14 cellular contexts compared by ENCODE assay signal in genomic region chr6:14455442-14455841, GRCh38.
"Had no signal": no experiment of that assay in that cellular context is flagged by ENCODE, and none has a peak within 500 bp of the region (broad histone marks: within the 10 kb centered on the region; RNA-seq: fewer than 3 reads in every experiment).

No MANE protein-coding gene starts in this region.

- H3K27ac Mint-ChIP-seq: nephron progenitor cell had no signal

- H3K36me3 ChIP-seq: spleen, stomach, tibial artery, uterus had no signal

- H3K9me3 Mint-ChIP-seq: nephron progenitor cell had no signal

- DNase-seq: activated CD4-positive, CD25-positive, alpha-beta regulatory T cell treated with anti-CD3 and anti-CD28 coated beads, Interleukin-2, amount 50 U/mL, for 72 hours; activated naive CD4-positive, alpha-beta T cell; central memory CD4-positive, alpha-beta T cell; effector memory CD4-positive, alpha-beta T cell; kidney; nephron progenitor cell; psoas muscle; spleen; stomach; tibial artery; uterus had no signal

- H3K27me3 ChIP-seq: hepatocyte, spleen, stomach, tibial artery, uterus had no signal

- H3K4me3 Mint-ChIP-seq: nephron progenitor cell had no signal

- H3K9me3 ChIP-seq: psoas muscle, spleen, stomach, tibial artery, uterus had no signal

- ATAC-seq: psoas muscle, sciatic nerve had no signal

- H3K4me1 ChIP-seq: psoas muscle, uterus had no signal

- H3K4me2 ChIP-seq: hepatocyte had no signal

- H3K27ac ChIP-seq: epithelial cell of prostate, hepatocyte, psoas muscle, spleen, stomach, uterus had no signal

- H3K4me3 ChIP-seq: hepatocyte, psoas muscle, spleen, stomach, tibial artery, uterus had no signal
